In the genomic region with DNA sequence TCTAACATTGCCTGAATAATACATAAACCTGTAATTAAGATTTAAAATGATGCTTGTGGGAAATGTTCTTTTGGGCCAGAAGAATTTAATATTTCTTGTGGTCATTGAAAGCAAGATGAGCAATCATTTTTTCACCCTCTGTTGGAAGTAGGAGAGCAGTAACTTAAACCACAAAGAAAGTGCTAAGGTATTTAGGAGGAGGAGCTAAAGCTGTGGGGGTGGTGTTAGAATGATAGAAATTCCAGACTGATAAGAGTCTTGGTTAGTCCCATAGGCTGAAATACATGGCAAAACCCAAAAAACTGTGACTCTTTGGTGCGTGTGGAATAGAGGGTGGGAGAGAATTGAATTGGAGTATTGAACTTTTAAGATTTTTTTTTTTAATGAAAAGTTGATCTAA, we compare ENCODE assay signal across 23 cellular contexts.
DNase-seq lines count a peak whose midpoint lies in the region; ATAC-seq and TF ChIP-seq lines count a peak whose summit lies in the region.
"Had no signal": no experiment of that assay in that cellular context is flagged by ENCODE, and none has a peak within 500 bp of the region (broad histone marks: within the 10 kb centered on the region; RNA-seq: fewer than 3 reads in every experiment).

No MANE protein-coding gene starts in this region.

- H3K27ac ChIP-seq in RWPE1 (no peak overlapping the region), gastroesophageal sphincter (no peak overlapping the region), upper lobe of left lung (no peak overlapping the region)
- H3K27ac ChIP-seq: Peyer's patch had no signal

- no peaks in the 10 kb centered on the region for H3K36me3 ChIP-seq in gastroesophageal sphincter
- H3K36me3 ChIP-seq in upper lobe of left lung, result no peaks in the 10 kb centered on the region
- H3K36me3 ChIP-seq: BE2C, Peyer's patch had no signal

- no peak for ATAC-seq in gastroesophageal sphincter
- ATAC-seq in upper lobe of left lung (ENCODE audit: low FRiP score in 2 of 2), result no peak
- ATAC-seq: HCT116 had no signal

- 87 to 100% methylated on average over 1 of the region's 1 CpG for WGBS in gastroesophageal sphincter (ENCODE audit: low coverage in 1 of 2), 2 donors
- WGBS in upper lobe of left lung, 2 donors, result 50 to 75% methylated on average over 1 of the region's 1 CpG

- CTCF ChIA-PET in RWPE1 (lab: Yijun Ruan, JAX), result interaction anchor here (0.7 kb wide), 1 partner anchor 477 kb away, joined by 3 read pairs; no protein-coding TSS in a partner anchor

- DNase-seq in EH (ENCODE audit: low read depth), result peak; percentile 27
- peak; percentile 20 for DNase-seq in RWPE1 (ENCODE audit: low spot score)
- DNase-seq in choroid plexus epithelial cell (ENCODE audit: low read depth), result peak; percentile 1
- DNase-seq in kidney tubule cell (ENCODE audit: low spot score), result peak; percentile 23
- no peak for DNase-seq in effector CD8-positive, alpha-beta T cell (lab: John Stamatoyannopoulos, UW)
- DNase-seq in upper lobe of left lung, result no peak
- no peak for DNase-seq in NCI-H2196 treated with DMSO at 0.1 percent for 48 hours (lab: John Stamatoyannopoulos, UW; ENCODE audit: unreplicated experiment)
- DNase-seq: BE2C; CD4-positive, alpha-beta T cell; DMS53; Kasumi-1; NCI-H1092 treated with DMSO at 0.1 percent for 48 hours; NCI-H146; NCI-H2029 treated with DMSO at 0.1 percent for 48 hours; NCI-H2171; NCI-H446 treated with DMSO at 0.1 percent for 48 hours; NCI-H748 treated with DMSO at 0.1 percent for 48 hours; NK-92 treated with Interleukin-12 subunit alpha and Interleukin-12 subunit beta, amount 100 ng/mL, for 24 hours; Peyer's patch; SHP77; SK-N-SH had no signal

- no peak for TF ChIP-seq POLR2A in gastroesophageal sphincter (IDR thresholded peaks at IDR 0.05)
- no peak for TF ChIP-seq POLR2A in upper lobe of left lung (IDR thresholded peaks at IDR 0.05)

- peaks cover 0 to 6% (median 0%) of the 10 kb centered on the region in 3 donors for H3K4me1 ChIP-seq in gastroesophageal sphincter
- no peaks in the 10 kb centered on the region for H3K4me1 ChIP-seq in upper lobe of left lung
- H3K4me1 ChIP-seq: BE2C, Peyer's patch had no signal

- H3K27me3 ChIP-seq in gastroesophageal sphincter (no peaks in the 10 kb centered on the region), upper lobe of left lung (no peaks in the 10 kb centered on the region)
- H3K27me3 ChIP-seq: BE2C, Peyer's patch had no signal

- TF ChIP-seq CTCF in RWPE1 (conservative IDR thresholded peaks at IDR 0.05; ENCODE audit: low read depth) (no peak), choroid plexus epithelial cell (conservative IDR thresholded peaks at IDR 0.05; ENCODE audit: low read depth, low read length) (no peak), gastroesophageal sphincter (IDR thresholded peaks at IDR 0.05) (no peak), upper lobe of left lung (IDR thresholded peaks at IDR 0.05) (no peak)

- no peak overlapping the region for H3K4me3 ChIP-seq in choroid plexus epithelial cell (ENCODE audit: low read depth, low read length)
- no peak overlapping the region for H3K4me3 ChIP-seq in gastroesophageal sphincter
- no peak overlapping the region for H3K4me3 ChIP-seq in upper lobe of left lung
- H3K4me3 ChIP-seq: Peyer's patch had no signal

- TF ChIP-seq EP300 in gastroesophageal sphincter (IDR thresholded peaks at IDR 0.05), result no peak
- no peak for TF ChIP-seq EP300 in upper lobe of left lung (IDR thresholded peaks at IDR 0.05)

- H3K9me3 ChIP-seq in gastroesophageal sphincter (no peaks in the 10 kb centered on the region), upper lobe of left lung (no peaks in the 10 kb centered on the region)
- H3K9me3 ChIP-seq: BE2C, Peyer's patch, SK-N-SH had no signal

- POLR2A ChIA-PET in RWPE1 (lab: Yijun Ruan, JAX; ENCODE audit: low non-redundant PET), result no interaction called here

Comparison
In these comparisons a context has a peak if more than half of its experiments do, and no peak if none do; other contexts are left out.
1. DNase-seq: peak in EH (single experiment), RWPE1 (single experiment), choroid plexus epithelial cell (single experiment) and kidney tubule cell (single experiment); none in effector CD8-positive, alpha-beta T cell (single experiment), upper lobe of left lung (0 of 2) and NCI-H2196 treated with DMSO at 0.1 percent for 48 hours (single experiment).